12 cellular contexts compared by ENCODE assay signal in the genomic region with DNA sequence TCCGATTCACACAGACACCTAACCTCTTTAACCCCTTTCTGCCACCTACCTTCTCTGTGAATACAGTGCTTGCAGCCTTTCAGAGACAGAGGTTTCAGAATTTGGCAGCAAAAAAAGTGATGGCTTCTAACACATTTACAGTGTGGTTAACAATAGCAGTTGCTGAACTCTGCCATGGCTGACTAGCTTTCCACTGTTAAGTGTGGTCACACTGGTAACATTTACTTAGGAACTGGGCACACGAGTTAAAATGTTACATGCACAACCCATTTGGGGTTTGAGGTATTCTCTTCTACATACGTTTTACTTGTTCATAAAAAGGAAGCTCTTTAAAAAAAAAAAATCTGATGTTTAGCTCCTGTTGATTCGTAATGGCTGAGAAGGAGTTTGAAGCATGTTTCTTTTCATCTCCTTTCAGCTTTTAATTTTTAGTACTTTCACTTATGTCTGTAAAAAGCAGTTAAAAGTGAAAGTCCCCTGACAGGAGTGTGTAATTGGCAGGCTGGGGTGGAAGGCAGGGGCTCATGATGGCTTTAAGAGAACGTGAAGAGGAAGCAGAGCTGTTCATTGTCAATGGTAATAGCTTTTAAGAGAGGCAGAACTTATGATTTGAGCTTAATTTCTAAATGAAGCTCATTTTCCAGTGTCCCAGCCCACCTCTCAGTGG.
DNase-seq lines count a peak whose midpoint lies in the region; ATAC-seq lines count a peak whose summit lies in the region.
"Had no signal": no experiment of that assay in that cellular context is flagged by ENCODE, and none has a peak within 500 bp of the region (broad histone marks: within the 10 kb centered on the region; RNA-seq: fewer than 3 reads in every experiment).

No MANE protein-coding gene starts in this region.

- peak overlapping the region; percentile 77 for H3K27ac Mint-ChIP-seq in activated CD4-positive, alpha-beta T cell treated with anti-CD3 and anti-CD28 coated beads, Interleukin-2, amount 10 ng/mL, durations not matched to agents 7 days and 5 days

- POLR2A ChIA-PET in activated CD4-positive, alpha-beta T cell treated with anti-CD3 and anti-CD28 coated beads, Interleukin-2, amount 10 ng/mL, durations not matched to agents 7 days and 5 days (lab: Charles Lee) = no interaction called here

- peak; percentile 31 for DNase-seq in activated CD4-positive, alpha-beta T cell treated with anti-CD3 and anti-CD28 coated beads, Interleukin-2, amount 10 ng/mL, durations not matched to agents 7 days and 5 days
- DNase-seq in activated CD4-positive, alpha-beta T cell treated with anti-CD3 and anti-CD28 coated beads, Interleukin-2, amount 50 U/mL, for 4 hours = no peak
- DNase-seq in NAMALWA (ENCODE audit: low spot score) (peak; percentile 61), midbrain (lab: John Stamatoyannopoulos, UW) (no peak), COLO668 (lab: John Stamatoyannopoulos, UW; ENCODE audit: unreplicated experiment) (no peak), NCI-H146 (lab: John Stamatoyannopoulos, UW) (no peak)
- no peak for DNase-seq in stimulated activated naive CD8-positive, alpha-beta T cell treated with anti-CD3 and anti-CD28 coated beads, Interleukin-15, Interleukin-2, amounts not matched to agents 100 U/mL and 50 U/mL, for 24 hours
- DNase-seq: right lobe of liver, RPMI8226, thyroid gland had no signal

- peaks cover 22% of the 10 kb centered on the region for H3K4me1 Mint-ChIP-seq in activated CD4-positive, alpha-beta T cell treated with anti-CD3 and anti-CD28 coated beads, Interleukin-2, amount 10 ng/mL, durations not matched to agents 7 days and 5 days

- ATAC-seq in HG02678 (IDR thresholded peaks at IDR 0.05; ENCODE audit: unreplicated experiment) = peak; percentile 84
- peak; percentile 76 for ATAC-seq in stimulated activated naive CD8-positive, alpha-beta T cell treated with anti-CD3 and anti-CD28 coated beads, Interleukin-15, Interleukin-2, amounts not matched to agents 100 U/mL and 50 U/mL, for 24 hours
- ATAC-seq: A549, right lobe of liver had no signal

- no peaks in the 10 kb centered on the region for H3K9me3 Mint-ChIP-seq in activated CD4-positive, alpha-beta T cell treated with anti-CD3 and anti-CD28 coated beads, Interleukin-2, amount 10 ng/mL, durations not matched to agents 7 days and 5 days

- H3K27me3 Mint-ChIP-seq in activated CD4-positive, alpha-beta T cell treated with anti-CD3 and anti-CD28 coated beads, Interleukin-2, amount 10 ng/mL, durations not matched to agents 7 days and 5 days = no peaks in the 10 kb centered on the region

- H3K36me3 Mint-ChIP-seq in activated CD4-positive, alpha-beta T cell treated with anti-CD3 and anti-CD28 coated beads, Interleukin-2, amount 10 ng/mL, durations not matched to agents 7 days and 5 days (ENCODE audit: low read depth) = peaks cover 2% of the 10 kb centered on the region

- CTCF ChIA-PET in activated CD4-positive, alpha-beta T cell treated with anti-CD3 and anti-CD28 coated beads, Interleukin-2, amount 10 ng/mL, durations not matched to agents 7 days and 5 days (lab: Charles Lee) = interaction anchor here (0.6 to 1.3 kb wide), 5 partner anchors 10 to 580 kb away, joined by 3 to 5 read pairs (median 4); no protein-coding TSS in a partner anchor

- peak overlapping the region; percentile 14 for H3K4me3 Mint-ChIP-seq in activated CD4-positive, alpha-beta T cell treated with anti-CD3 and anti-CD28 coated beads, Interleukin-2, amount 10 ng/mL, durations not matched to agents 7 days and 5 days

Comparison
In these comparisons a context has a peak if more than half of its experiments do, and no peak if none do; other contexts are left out.
1. DNase-seq: peak in activated CD4-positive, alpha-beta T cell treated with anti-CD3 and anti-CD28 coated beads, Interleukin-2, amount 10 ng/mL, durations not matched to agents 7 days and 5 days (single experiment) and NAMALWA (single experiment); none in activated CD4-positive, alpha-beta T cell treated with anti-CD3 and anti-CD28 coated beads, Interleukin-2, amount 50 U/mL, for 4 hours (0 of 2), stimulated activated naive CD8-positive, alpha-beta T cell treated with anti-CD3 and anti-CD28 coated beads, Interleukin-15, Interleukin-2, amounts not matched to agents 100 U/mL and 50 U/mL, for 24 hours (single experiment), midbrain (single experiment), COLO668 (single experiment) and NCI-H146 (single experiment).